Comparison of ENCODE assay signal across 1 cellular context in the genomic region with DNA sequence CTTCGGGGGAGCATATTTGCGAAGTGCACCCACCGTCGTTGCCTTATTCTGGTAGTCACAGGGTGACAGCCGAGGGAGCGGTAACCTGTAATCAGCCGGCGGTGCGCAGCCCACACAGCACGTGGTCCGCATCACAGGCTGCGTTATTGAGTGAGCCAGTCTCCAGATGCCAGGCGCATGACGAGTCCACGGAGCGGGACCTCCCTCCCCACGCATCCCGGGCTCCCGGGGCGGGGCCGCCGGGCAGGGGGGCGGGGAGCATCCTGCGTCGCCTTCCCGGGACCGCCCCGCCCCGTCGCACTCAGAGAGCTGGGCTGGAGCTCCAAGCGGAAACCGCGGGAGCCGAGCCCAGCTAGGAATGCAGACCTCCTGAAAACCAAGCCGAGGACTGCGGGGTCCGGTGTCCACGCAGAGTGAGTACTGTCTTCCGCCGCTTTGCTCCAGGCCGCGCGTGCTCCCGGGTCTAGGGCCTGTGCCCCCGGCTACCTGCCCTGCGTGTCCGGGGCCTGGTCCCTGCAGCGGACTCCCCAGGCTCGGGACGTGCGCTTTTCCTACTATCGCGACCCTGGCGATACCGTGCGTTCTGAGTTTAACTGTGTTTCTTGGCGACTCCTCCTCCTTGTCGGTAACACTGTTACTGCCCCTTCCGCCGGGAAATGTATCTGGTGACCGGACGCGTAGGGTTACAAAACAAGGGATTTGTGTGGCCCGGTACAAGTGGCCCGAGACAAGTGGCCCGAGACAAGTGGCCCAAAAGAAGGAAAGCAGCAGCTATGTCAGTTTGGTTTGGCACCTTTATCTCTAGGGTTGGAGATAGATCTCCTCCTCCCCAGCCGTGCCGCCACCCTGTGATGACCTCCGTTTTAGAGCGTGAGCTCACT.
TF ChIP-seq lines count a peak whose summit lies in the region.

No MANE protein-coding gene starts in this region.

TF ChIP-seq in K562, 482 proteins besides CTCF, POLR2A, EP300 and RAD21 (continued from another document and continues in another):
- TF ChIP-seq, protein P1, sequence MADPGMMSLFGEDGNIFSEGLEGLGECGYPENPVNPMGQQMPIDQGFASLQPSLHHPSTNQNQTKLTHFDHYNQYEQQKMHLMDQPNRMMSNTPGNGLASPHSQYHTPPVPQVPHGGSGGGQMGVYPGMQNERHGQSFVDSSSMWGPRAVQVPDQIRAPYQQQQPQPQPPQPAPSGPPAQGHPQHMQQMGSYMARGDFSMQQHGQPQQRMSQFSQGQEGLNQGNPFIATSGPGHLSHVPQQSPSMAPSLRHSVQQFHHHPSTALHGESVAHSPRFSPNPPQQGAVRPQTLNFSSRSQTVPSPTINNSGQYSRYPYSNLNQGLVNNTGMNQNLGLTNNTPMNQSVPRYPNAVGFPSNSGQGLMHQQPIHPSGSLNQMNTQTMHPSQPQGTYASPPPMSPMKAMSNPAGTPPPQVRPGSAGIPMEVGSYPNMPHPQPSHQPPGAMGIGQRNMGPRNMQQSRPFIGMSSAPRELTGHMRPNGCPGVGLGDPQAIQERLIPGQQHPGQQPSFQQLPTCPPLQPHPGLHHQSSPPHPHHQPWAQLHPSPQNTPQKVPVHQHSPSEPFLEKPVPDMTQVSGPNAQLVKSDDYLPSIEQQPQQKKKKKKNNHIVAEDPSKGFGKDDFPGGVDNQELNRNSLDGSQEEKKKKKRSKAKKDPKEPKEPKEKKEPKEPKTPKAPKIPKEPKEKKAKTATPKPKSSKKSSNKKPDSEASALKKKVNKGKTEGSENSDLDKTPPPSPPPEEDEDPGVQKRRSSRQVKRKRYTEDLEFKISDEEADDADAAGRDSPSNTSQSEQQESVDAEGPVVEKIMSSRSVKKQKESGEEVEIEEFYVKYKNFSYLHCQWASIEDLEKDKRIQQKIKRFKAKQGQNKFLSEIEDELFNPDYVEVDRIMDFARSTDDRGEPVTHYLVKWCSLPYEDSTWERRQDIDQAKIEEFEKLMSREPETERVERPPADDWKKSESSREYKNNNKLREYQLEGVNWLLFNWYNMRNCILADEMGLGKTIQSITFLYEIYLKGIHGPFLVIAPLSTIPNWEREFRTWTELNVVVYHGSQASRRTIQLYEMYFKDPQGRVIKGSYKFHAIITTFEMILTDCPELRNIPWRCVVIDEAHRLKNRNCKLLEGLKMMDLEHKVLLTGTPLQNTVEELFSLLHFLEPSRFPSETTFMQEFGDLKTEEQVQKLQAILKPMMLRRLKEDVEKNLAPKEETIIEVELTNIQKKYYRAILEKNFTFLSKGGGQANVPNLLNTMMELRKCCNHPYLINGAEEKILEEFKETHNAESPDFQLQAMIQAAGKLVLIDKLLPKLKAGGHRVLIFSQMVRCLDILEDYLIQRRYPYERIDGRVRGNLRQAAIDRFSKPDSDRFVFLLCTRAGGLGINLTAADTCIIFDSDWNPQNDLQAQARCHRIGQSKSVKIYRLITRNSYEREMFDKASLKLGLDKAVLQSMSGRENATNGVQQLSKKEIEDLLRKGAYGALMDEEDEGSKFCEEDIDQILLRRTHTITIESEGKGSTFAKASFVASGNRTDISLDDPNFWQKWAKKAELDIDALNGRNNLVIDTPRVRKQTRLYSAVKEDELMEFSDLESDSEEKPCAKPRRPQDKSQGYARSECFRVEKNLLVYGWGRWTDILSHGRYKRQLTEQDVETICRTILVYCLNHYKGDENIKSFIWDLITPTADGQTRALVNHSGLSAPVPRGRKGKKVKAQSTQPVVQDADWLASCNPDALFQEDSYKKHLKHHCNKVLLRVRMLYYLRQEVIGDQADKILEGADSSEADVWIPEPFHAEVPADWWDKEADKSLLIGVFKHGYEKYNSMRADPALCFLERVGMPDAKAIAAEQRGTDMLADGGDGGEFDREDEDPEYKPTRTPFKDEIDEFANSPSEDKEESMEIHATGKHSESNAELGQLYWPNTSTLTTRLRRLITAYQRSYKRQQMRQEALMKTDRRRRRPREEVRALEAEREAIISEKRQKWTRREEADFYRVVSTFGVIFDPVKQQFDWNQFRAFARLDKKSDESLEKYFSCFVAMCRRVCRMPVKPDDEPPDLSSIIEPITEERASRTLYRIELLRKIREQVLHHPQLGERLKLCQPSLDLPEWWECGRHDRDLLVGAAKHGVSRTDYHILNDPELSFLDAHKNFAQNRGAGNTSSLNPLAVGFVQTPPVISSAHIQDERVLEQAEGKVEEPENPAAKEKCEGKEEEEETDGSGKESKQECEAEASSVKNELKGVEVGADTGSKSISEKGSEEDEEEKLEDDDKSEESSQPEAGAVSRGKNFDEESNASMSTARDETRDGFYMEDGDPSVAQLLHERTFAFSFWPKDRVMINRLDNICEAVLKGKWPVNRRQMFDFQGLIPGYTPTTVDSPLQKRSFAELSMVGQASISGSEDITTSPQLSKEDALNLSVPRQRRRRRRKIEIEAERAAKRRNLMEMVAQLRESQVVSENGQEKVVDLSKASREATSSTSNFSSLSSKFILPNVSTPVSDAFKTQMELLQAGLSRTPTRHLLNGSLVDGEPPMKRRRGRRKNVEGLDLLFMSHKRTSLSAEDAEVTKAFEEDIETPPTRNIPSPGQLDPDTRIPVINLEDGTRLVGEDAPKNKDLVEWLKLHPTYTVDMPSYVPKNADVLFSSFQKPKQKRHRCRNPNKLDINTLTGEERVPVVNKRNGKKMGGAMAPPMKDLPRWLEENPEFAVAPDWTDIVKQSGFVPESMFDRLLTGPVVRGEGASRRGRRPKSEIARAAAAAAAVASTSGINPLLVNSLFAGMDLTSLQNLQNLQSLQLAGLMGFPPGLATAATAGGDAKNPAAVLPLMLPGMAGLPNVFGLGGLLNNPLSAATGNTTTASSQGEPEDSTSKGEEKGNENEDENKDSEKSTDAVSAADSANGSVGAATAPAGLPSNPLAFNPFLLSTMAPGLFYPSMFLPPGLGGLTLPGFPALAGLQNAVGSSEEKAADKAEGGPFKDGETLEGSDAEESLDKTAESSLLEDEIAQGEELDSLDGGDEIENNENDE (IDR thresholded peaks at IDR 0.05; ENCODE audit: low read depth, low read length) = no peak
- TF ChIP-seq MEF2A (IDR thresholded peaks at IDR 0.05; ENCODE audit: control insufficient read depth, low read depth, low read length) (no peak), CBX3 (IDR thresholded peaks at IDR 0.05; ENCODE audit: borderline replicate concordance in 1 of 2, low read length in 2 of 2) (peak in 1 of 2 experiments; percentile 52; a peak in 1 of 3 replicates), ZNF76 (CRISPR knock-in tag; IDR thresholded peaks at IDR 0.05; ENCODE audit: borderline replicate concordance) (no peak), ZNF561 (CRISPR knock-in tag; conservative IDR thresholded peaks at IDR 0.05) (no peak), SMAD1 (IDR thresholded peaks at IDR 0.05; ENCODE audit: low read depth, low read length, partially characterized antibody) (no peak), RFX7 (CRISPR knock-in tag; IDR thresholded peaks at IDR 0.05) (no peak), ZNF507 (tag; conservative IDR thresholded peaks at IDR 0.05) (no peak), ZFP30 (CRISPR knock-in tag; IDR thresholded peaks at IDR 0.05; ENCODE audit: borderline replicate concordance) (no peak), CSDE1 (IDR thresholded peaks at IDR 0.05) (no peak), HDAC1 (IDR thresholded peaks at IDR 0.05) (peak in 1 of 2 experiments; percentile 78; a peak in 2 of 4 replicates), FIP1L1 (IDR thresholded peaks at IDR 0.05; ENCODE audit: low read depth, low read length, poor library complexity, severe bottlenecking) (no peak), U2AF1 (optimal IDR thresholded peaks at IDR 0.05; ENCODE audit: low read depth, low read length) (no peak), FUS (optimal IDR thresholded peaks at IDR 0.05; ENCODE audit: low read depth, low read length) (no peak), ZNF23 (CRISPR knock-in tag; IDR thresholded peaks at IDR 0.05) (no peak), EHMT2 (IDR thresholded peaks at IDR 0.05) (no peak), ZC3H8 (IDR thresholded peaks at IDR 0.05) (no peak), ZZZ3 (IDR thresholded peaks at IDR 0.05) (no peak), CHCHD3 (CRISPR knock-in tag; IDR thresholded peaks at IDR 0.05) (no peak), POLR2G (IDR thresholded peaks at IDR 0.05; ENCODE audit: low read depth, low read length) (peak; percentile 91), ZNF77 (CRISPR knock-in tag; IDR thresholded peaks at IDR 0.05) (no peak), HMGN3 (IDR thresholded peaks at IDR 0.05; ENCODE audit: borderline replicate concordance, extremely low read depth, insufficient read length, low read depth, low read length) (peak; percentile 61), MYC (IDR thresholded peaks at IDR 0.05; ENCODE audit: low read depth, low read length) (peak; percentile 88), MYC (CRISPR knock-in tag; IDR thresholded peaks at IDR 0.05; ENCODE audit: borderline replicate concordance, low read depth) (no peak), HCFC1 (IDR thresholded peaks at IDR 0.05; ENCODE audit: low read depth, low read length) (peak; percentile 21), ATF1 (CRISPR knock-in tag; IDR thresholded peaks at IDR 0.05) (no peak), ATF1 (tag; IDR thresholded peaks at IDR 0.05) (peak; percentile 83), SMAD3 (CRISPR knock-in tag; conservative IDR thresholded peaks at IDR 0.05) (peak; percentile 59; the same call in 1 of the 2 replicates), SAFB2 (IDR thresholded peaks at IDR 0.05; ENCODE audit: borderline replicate concordance, low read depth, low read length, severe bottlenecking) (no peak), HLTF (IDR thresholded peaks at IDR 0.05) (no peak), BACH1 (tag; IDR thresholded peaks at IDR 0.05) (no peak), GABPB1 (CRISPR knock-in tag; IDR thresholded peaks at IDR 0.05) (peak; percentile 75; the same call in 1 of the 2 replicates), KLF16 (IDR thresholded peaks at IDR 0.05) (peak; percentile 48; the same call in 1 of the 2 replicates)
- TF ChIP-seq, protein P2, sequence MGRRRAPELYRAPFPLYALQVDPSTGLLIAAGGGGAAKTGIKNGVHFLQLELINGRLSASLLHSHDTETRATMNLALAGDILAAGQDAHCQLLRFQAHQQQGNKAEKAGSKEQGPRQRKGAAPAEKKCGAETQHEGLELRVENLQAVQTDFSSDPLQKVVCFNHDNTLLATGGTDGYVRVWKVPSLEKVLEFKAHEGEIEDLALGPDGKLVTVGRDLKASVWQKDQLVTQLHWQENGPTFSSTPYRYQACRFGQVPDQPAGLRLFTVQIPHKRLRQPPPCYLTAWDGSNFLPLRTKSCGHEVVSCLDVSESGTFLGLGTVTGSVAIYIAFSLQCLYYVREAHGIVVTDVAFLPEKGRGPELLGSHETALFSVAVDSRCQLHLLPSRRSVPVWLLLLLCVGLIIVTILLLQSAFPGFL (CRISPR knock-in tag; IDR thresholded peaks at IDR 0.05) = no peak
- TF ChIP-seq, protein P3, sequence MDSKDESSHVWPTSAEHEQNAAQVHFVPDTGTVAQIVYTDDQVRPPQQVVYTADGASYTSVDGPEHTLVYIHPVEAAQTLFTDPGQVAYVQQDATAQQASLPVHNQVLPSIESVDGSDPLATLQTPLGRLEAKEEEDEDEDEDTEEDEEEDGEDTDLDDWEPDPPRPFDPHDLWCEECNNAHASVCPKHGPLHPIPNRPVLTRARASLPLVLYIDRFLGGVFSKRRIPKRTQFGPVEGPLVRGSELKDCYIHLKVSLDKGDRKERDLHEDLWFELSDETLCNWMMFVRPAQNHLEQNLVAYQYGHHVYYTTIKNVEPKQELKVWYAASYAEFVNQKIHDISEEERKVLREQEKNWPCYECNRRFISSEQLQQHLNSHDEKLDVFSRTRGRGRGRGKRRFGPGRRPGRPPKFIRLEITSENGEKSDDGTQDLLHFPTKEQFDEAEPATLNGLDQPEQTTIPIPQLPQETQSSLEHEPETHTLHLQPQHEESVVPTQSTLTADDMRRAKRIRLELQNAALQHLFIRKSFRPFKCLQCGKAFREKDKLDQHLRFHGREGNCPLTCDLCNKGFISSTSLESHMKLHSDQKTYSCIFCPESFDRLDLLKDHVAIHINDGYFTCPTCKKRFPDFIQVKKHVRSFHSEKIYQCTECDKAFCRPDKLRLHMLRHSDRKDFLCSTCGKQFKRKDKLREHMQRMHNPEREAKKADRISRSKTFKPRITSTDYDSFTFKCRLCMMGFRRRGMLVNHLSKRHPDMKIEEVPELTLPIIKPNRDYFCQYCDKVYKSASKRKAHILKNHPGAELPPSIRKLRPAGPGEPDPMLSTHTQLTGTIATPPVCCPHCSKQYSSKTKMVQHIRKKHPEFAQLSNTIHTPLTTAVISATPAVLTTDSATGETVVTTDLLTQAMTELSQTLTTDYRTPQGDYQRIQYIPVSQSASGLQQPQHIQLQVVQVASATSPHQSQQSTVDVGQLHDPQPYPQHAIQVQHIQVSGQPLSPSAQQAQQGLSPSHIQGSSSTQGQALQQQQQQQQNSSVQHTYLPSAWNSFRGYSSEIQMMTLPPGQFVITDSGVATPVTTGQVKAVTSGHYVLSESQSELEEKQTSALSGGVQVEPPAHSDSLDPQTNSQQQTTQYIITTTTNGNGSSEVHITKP (IDR thresholded peaks at IDR 0.05; ENCODE audit: partially characterized antibody) = no peak
- TF ChIP-seq, protein P4, sequence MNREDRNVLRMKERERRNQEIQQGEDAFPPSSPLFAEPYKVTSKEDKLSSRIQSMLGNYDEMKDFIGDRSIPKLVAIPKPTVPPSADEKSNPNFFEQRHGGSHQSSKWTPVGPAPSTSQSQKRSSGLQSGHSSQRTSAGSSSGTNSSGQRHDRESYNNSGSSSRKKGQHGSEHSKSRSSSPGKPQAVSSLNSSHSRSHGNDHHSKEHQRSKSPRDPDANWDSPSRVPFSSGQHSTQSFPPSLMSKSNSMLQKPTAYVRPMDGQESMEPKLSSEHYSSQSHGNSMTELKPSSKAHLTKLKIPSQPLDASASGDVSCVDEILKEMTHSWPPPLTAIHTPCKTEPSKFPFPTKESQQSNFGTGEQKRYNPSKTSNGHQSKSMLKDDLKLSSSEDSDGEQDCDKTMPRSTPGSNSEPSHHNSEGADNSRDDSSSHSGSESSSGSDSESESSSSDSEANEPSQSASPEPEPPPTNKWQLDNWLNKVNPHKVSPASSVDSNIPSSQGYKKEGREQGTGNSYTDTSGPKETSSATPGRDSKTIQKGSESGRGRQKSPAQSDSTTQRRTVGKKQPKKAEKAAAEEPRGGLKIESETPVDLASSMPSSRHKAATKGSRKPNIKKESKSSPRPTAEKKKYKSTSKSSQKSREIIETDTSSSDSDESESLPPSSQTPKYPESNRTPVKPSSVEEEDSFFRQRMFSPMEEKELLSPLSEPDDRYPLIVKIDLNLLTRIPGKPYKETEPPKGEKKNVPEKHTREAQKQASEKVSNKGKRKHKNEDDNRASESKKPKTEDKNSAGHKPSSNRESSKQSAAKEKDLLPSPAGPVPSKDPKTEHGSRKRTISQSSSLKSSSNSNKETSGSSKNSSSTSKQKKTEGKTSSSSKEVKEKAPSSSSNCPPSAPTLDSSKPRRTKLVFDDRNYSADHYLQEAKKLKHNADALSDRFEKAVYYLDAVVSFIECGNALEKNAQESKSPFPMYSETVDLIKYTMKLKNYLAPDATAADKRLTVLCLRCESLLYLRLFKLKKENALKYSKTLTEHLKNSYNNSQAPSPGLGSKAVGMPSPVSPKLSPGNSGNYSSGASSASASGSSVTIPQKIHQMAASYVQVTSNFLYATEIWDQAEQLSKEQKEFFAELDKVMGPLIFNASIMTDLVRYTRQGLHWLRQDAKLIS (CRISPR knock-in tag; IDR thresholded peaks at IDR 0.05) = 0 out of 2 replicates have a peak, but pooled peaks have one; percentile 45
